Comparison of ENCODE assay signal across 25 cellular contexts in the genomic region with DNA sequence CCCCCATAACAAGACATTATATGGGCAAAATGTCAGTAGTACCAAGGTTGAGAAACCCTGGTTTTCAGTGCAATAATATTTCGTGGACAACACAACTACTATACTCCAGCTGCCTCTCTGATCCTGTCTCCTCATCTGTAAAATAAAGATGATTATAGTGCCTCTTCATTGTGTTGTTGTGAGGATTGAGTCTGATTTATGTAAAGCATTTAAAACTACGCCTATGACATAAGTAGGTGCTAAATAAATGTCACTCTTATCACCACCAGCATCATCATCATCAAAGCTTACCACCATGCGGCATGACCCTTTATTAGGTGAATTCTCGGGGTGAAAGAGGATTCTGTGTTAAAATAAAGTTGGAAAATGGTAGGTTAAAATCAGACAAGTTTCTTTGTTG.
DNase-seq lines count a peak whose midpoint lies in the region; ATAC-seq and TF ChIP-seq lines count a peak whose summit lies in the region.
"Had no signal": no experiment of that assay in that cellular context is flagged by ENCODE, and none has a peak within 500 bp of the region (broad histone marks: within the 10 kb centered on the region; RNA-seq: fewer than 3 reads in every experiment).

No MANE protein-coding gene starts in this region.

- peaks cover 4% of the 10 kb centered on the region; the same call in 1 of the 2 replicates for H3K9me3 Mint-ChIP-seq in WTC11
- no peaks in the 10 kb centered on the region for H3K9me3 Mint-ChIP-seq in osteocyte (ENCODE audit: unreplicated experiment)
- H3K9me3 Mint-ChIP-seq in activated naive CD4-positive, alpha-beta T cell treated with anti-CD3 and anti-CD28 coated beads, Interleukin-2, amount 50 U/mL, for 72 hours = no peaks in the 10 kb centered on the region
- H3K9me3 Mint-ChIP-seq: activated T-cell treated with anti-CD3 and anti-CD28 coated beads, Interleukin-2, amount 50 U/mL, for 24 hours; CD4-positive, alpha-beta T cell; central memory CD8-positive, alpha-beta T cell; neural crest cell; stimulated activated memory B cell treated with anti-CD40 and anti-IgM and Interleukin-4, amounts not matched to agents 10 μg/mL and 1 μg/mL and 100 μg/mL, for 72 hours; T-cell had no signal

- H3K27me3 Mint-ChIP-seq in WTC11 (ENCODE audit: low read depth) (no peaks in the 10 kb centered on the region), osteocyte (ENCODE audit: unreplicated experiment) (peaks cover 4% of the 10 kb centered on the region)
- H3K27me3 Mint-ChIP-seq: activated T-cell treated with anti-CD3 and anti-CD28 coated beads, Interleukin-2, amount 50 U/mL, for 24 hours; stimulated activated memory B cell treated with anti-CD40 and anti-IgM and Interleukin-4, amounts not matched to agents 10 μg/mL and 1 μg/mL and 100 μg/mL, for 72 hours had no signal

- H3K4me1 ChIP-seq in HCT116 (ENCODE audit: control insufficient read depth in 1 of 2, insufficient read depth in 2 of 2, low read length in 2 of 2) (peaks cover 96 to 98% of the 10 kb centered on the region in 2 experiments), esophagus squamous epithelium (peaks cover 0 to 77% (median 7%) of the 10 kb centered on the region in 3 donors), testis (no peaks in the 10 kb centered on the region)
- H3K4me1 ChIP-seq: prostate gland had no signal

- no peak for DNase-seq in HCT116 (ENCODE audit: low read depth, low spot score)
- DNase-seq in WTC11 (ENCODE audit: low spot score) = no peak
- no peak for DNase-seq in esophagus squamous epithelium (lab: John Stamatoyannopoulos, UW)
- DNase-seq in osteocyte (ENCODE audit: extremely low spot score, unreplicated experiment) = no peak
- DNase-seq in activated naive CD4-positive, alpha-beta T cell treated with anti-CD3 and anti-CD28 coated beads, Interleukin-2, amount 50 U/mL, for 72 hours (ENCODE audit: low spot score in 2 of 2) = no peak
- no peak for DNase-seq in testis
- DNase-seq: activated CD8-positive, alpha-beta memory T cell treated with anti-CD3 and anti-CD28 coated beads for 24 hours; activated T-cell treated with anti-CD3 and anti-CD28 coated beads, Interleukin-2, amount 50 U/mL, for 24 hours; amygdala; CD4-positive, alpha-beta T cell; heart left ventricle; KG1; NCI-H1436 treated with DMSO at 0.1 percent for 48 hours; NCI-H2171 treated with DMSO at 0.1 percent for 48 hours; NCI-H526 treated with DMSO at 0.1 percent for 48 hours; stimulated activated CD4-positive, alpha-beta T cell treated with anti-CD3 and anti-CD28 coated beads, Interleukin-2, amount 100 ng/mL, for 24 hours; T-cell had no signal

- H3K27ac ChIP-seq in HCT116 (ENCODE audit: low read depth, low read length) = peak overlapping the region; percentile 99
- peak overlapping the region; percentile 52 to 80 (median 69) for H3K27ac ChIP-seq in esophagus squamous epithelium
- H3K27ac ChIP-seq in testis = no peak overlapping the region
- H3K27ac ChIP-seq: heart left ventricle, prostate gland, vagina had no signal

- H3K4me2 ChIP-seq in HCT116 (ENCODE audit: low read length) = peak overlapping the region; percentile 73

- 39 to 61% methylated on average over 4 of the region's 4 CpGs for WGBS in esophagus squamous epithelium, 2 donors
- WGBS in testis, 2 donors = 88% methylated on average over 4 of the region's 4 CpGs

- no peak overlapping the region for H2AFZ ChIP-seq in HCT116 (ENCODE audit: low read depth, low read length, poor library complexity, severe bottlenecking)

- intact Hi-C loops in HCT116 (cut with micrococcal nuclease) (no loop called here), esophagus squamous epithelium (cut with DNase I) (no loop called here), testis (cut with DNase I; ENCODE audit: low total_unique reads) (no loop called here)

- TF ChIP-seq POLR2A in HCT116 (IDR thresholded peaks at IDR 0.05; ENCODE audit: borderline replicate concordance, extremely low read depth, insufficient read depth, insufficient read length) (no peak), esophagus squamous epithelium (IDR thresholded peaks at IDR 0.05) (no peak), testis (IDR thresholded peaks at IDR 0.05) (no peak)

- TF ChIP-seq RAD21 in HCT116 (IDR thresholded peaks at IDR 0.05; ENCODE audit: low read depth) = no peak

- RAD21 ChIA-PET in HCT116 (lab: Charles Lee; ENCODE audit: low non-redundant PET in 1 of 2, low total read pairs in 2 of 2, uncharacterized antibody in 2 of 2, unreplicated experiment in 2 of 2) = no interaction called here

- no peaks in the 10 kb centered on the region for H3K9me2 ChIP-seq in HCT116 (ENCODE audit: insufficient read depth)

- H3K4me1 Mint-ChIP-seq in WTC11 (peaks cover 68% of the 10 kb centered on the region), osteocyte (ENCODE audit: unreplicated experiment) (peaks cover 30% of the 10 kb centered on the region)
- H3K4me1 Mint-ChIP-seq: central memory CD8-positive, alpha-beta T cell; stimulated activated memory B cell treated with anti-CD40 and anti-IgM and Interleukin-4, amounts not matched to agents 10 μg/mL and 1 μg/mL and 100 μg/mL, for 72 hours had no signal

- H3K9ac ChIP-seq in HCT116 (ENCODE audit: low read length) = peak overlapping the region; percentile 82

- peaks cover 100% of the 10 kb centered on the region for H3K79me2 ChIP-seq in HCT116 (ENCODE audit: insufficient read depth, low read length)

- H3K4me3 ChIP-seq in HCT116 (replicated peaks in 1 of 2; ENCODE audit: low read depth in 1 of 2, low read length in 2 of 2) = no peak overlapping the region
- peak overlapping the region in 1 of 4 donors; percentile 26 for H3K4me3 ChIP-seq in esophagus squamous epithelium
- H3K4me3 ChIP-seq in testis = no peak overlapping the region
- H3K4me3 ChIP-seq: heart left ventricle, prostate gland, skin epidermis, vagina had no signal

- no TSS peak for BruUV-seq in HCT116 (replicated peaks; lab: Mats Ljungman, UMichigan)

- H3K27ac Mint-ChIP-seq in WTC11 (peak overlapping the region; percentile 76; the same call in 1 of the 2 replicates), osteocyte (ENCODE audit: unreplicated experiment) (peak overlapping the region; percentile 94)
- H3K27ac Mint-ChIP-seq in activated naive CD4-positive, alpha-beta T cell treated with anti-CD3 and anti-CD28 coated beads, Interleukin-2, amount 50 U/mL, for 72 hours = no peak overlapping the region
- H3K27ac Mint-ChIP-seq: activated T-cell treated with anti-CD3 and anti-CD28 coated beads, Interleukin-2, amount 50 U/mL, for 24 hours; CD4-positive, alpha-beta T cell; stimulated activated memory B cell treated with anti-CD40 and anti-IgM and Interleukin-4, amounts not matched to agents 10 μg/mL and 1 μg/mL and 100 μg/mL, for 72 hours; T-cell had no signal

- POLR2A ChIA-PET in HCT116 (lab: Charles Lee) = interaction anchor here (0.9 to 1.1 kb wide), 3 partner anchors 10 to 238 kb away, joined by 3 to 4 read pairs (median 3); no protein-coding TSS in a partner anchor
- POLR2A ChIA-PET in WTC11 (lab: Charles Lee) = no interaction called here

- no peak overlapping the region for H3K4me3 Mint-ChIP-seq in WTC11
- H3K4me3 Mint-ChIP-seq in osteocyte (ENCODE audit: unreplicated experiment) = no peak overlapping the region
- H3K4me3 Mint-ChIP-seq: activated T-cell treated with anti-CD3 and anti-CD28 coated beads, Interleukin-2, amount 50 U/mL, for 24 hours; CD4-positive, alpha-beta T cell; central memory CD8-positive, alpha-beta T cell; neural crest cell; stimulated activated memory B cell treated with anti-CD40 and anti-IgM and Interleukin-4, amounts not matched to agents 10 μg/mL and 1 μg/mL and 100 μg/mL, for 72 hours; T-cell had no signal

- ATAC-seq in HCT116 (no peak), WTC11 (no peak), GM21737 (IDR thresholded peaks at IDR 0.05; ENCODE audit: unreplicated experiment) (no peak), GM19035 (IDR thresholded peaks at IDR 0.05; ENCODE audit: unreplicated experiment) (no peak)
- ATAC-seq in activated naive CD4-positive, alpha-beta T cell treated with anti-CD3 and anti-CD28 coated beads, Interleukin-2, amount 50 U/mL, for 72 hours = no peak
- ATAC-seq: stimulated activated memory B cell treated with anti-CD40 and anti-IgM and Interleukin-4, amounts not matched to agents 10 μg/mL and 1 μg/mL and 100 μg/mL, for 72 hours; T-cell had no signal

- H3K36me3 ChIP-seq in HCT116 (ENCODE audit: control insufficient read depth in 1 of 2, insufficient read depth in 2 of 2, low read length in 2 of 2) = peaks cover 15 to 83% of the 10 kb centered on the region in 2 experiments
- no peaks in the 10 kb centered on the region for H3K36me3 ChIP-seq in esophagus squamous epithelium
- no peaks in the 10 kb centered on the region for H3K36me3 ChIP-seq in testis (ENCODE audit: low read depth, missing control alignments)
- H3K36me3 ChIP-seq: heart left ventricle, prostate gland, vagina had no signal

- H3K27me3 ChIP-seq in HCT116 (ENCODE audit: insufficient read depth, low read length) (no peaks in the 10 kb centered on the region), esophagus squamous epithelium (peaks cover 0 to 21% (median 0%) of the 10 kb centered on the region in 4 donors), testis (no peaks in the 10 kb centered on the region)
- H3K27me3 ChIP-seq: vagina had no signal

- CTCF ChIA-PET in HCT116 (lab: Charles Lee) = no interaction called here
- CTCF ChIA-PET in WTC11 (lab: Charles Lee) = no interaction called here

- H3K9me3 ChIP-seq in HCT116 (ENCODE audit: control insufficient read depth in 1 of 2, insufficient read depth in 1 of 2, low read depth in 1 of 2, low read length in 2 of 2) (no peaks in the 10 kb centered on the region), esophagus squamous epithelium (no peaks in the 10 kb centered on the region), testis (no peaks in the 10 kb centered on the region)
- H3K9me3 ChIP-seq: heart left ventricle, prostate gland, vagina had no signal

- H3K36me3 Mint-ChIP-seq in WTC11 (0 out of 2 replicates have a peak, but pooled peaks cover 4% of the 10 kb centered on the region), osteocyte (ENCODE audit: unreplicated experiment) (no peaks in the 10 kb centered on the region)
- H3K36me3 Mint-ChIP-seq in activated naive CD4-positive, alpha-beta T cell treated with anti-CD3 and anti-CD28 coated beads, Interleukin-2, amount 50 U/mL, for 72 hours = peaks cover 0 to under 1% of the 10 kb centered on the region in 2 donors
- H3K36me3 Mint-ChIP-seq: stimulated activated memory B cell treated with anti-CD40 and anti-IgM and Interleukin-4, amounts not matched to agents 10 μg/mL and 1 μg/mL and 100 μg/mL, for 72 hours; T-cell had no signal

- no peak for TF ChIP-seq CTCF in HCT116 (IDR thresholded peaks at IDR 0.05 in 2 of 3, conservative IDR thresholded peaks at IDR 0.05 in 1 of 3; ENCODE audit: borderline replicate concordance in 1 of 3, insufficient read depth in 1 of 3, low read depth in 2 of 3, low read length in 2 of 3)
- TF ChIP-seq CTCF in WTC11 (IDR thresholded peaks at IDR 0.05) = no peak
- no peak for TF ChIP-seq CTCF in esophagus squamous epithelium (IDR thresholded peaks at IDR 0.05)
- no peak for TF ChIP-seq CTCF in osteocyte (IDR thresholded peaks at IDR 0.05)
- TF ChIP-seq CTCF in testis (IDR thresholded peaks at IDR 0.05) = no peak

- H4K20me1 ChIP-seq in HCT116 (ENCODE audit: insufficient read depth) = peaks cover 68% of the 10 kb centered on the region

TF ChIP-seq in HCT116, 20 proteins besides CTCF, POLR2A, EP300 and RAD21 (continues in another document):
- TF ChIP-seq CEBPB (IDR thresholded peaks at IDR 0.05; ENCODE audit: low read depth) = peak; percentile 4; the same call in 1 of the 2 replicates

Comparison
In these comparisons a context has a peak if more than half of its experiments do, and no peak if none do; other contexts are left out.
1. H3K27ac ChIP-seq: peak in HCT116 (single experiment) and esophagus squamous epithelium (4 of 4); none in testis (0 of 2).
2. H3K27ac Mint-ChIP-seq: peak in WTC11 (single experiment) and osteocyte (single experiment); none in activated naive CD4-positive, alpha-beta T cell treated with anti-CD3 and anti-CD28 coated beads, Interleukin-2, amount 50 U/mL, for 72 hours (0 of 2).